In the genomic region with DNA sequence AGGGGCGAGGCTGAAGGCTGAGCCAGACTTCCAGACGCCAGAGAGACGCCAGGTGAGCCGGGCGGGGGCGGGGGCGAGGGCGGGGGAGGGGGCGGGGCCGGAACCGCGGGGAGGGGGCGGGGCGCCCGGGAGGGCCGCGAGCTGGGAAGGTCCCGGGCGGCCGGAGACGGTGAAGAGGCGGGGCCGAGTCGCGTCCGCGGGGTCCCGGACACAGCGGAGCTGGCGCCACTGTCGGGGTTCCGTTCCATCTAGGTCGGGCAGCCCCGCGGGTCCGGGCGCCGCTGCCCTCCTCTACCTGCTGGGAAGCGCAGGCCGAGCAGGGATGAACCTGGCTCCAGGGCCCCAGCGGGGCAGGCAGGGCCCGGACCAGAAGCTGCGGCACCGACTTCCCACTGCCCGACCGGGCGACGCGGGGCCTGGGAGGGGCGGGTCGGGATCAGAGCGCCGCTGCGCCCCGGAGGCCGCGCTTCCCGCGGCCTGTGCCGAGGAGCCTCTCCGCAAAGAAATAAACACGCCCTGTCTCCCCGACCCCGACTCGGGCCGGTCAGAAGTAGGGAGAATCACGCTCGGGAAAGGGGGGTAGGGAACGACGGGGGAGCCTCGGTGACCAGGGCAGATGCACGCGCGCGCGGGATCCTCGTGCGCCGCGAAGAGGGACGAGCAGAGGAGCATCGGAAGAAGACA, we compare ENCODE assay signal across 1 cellular context.
TF ChIP-seq lines count a peak whose summit lies in the region.

No MANE protein-coding gene starts in this region.

TF ChIP-seq in HEK293, 187 proteins besides CTCF, POLR2A, EP300 and RAD21 (continued from another document and continues in another):
- TF ChIP-seq ZNF449 (tag by site-specific recombination; IDR thresholded peaks at IDR 0.05) (no peak), KLF7 (tag by site-specific recombination; IDR thresholded peaks at IDR 0.05; ENCODE audit: borderline replicate concordance) (no peak), GLIS2 (tag by site-specific recombination; IDR thresholded peaks at IDR 0.05) (peak; percentile 61), ZNF394 (tag by site-specific recombination; IDR thresholded peaks at IDR 0.05; ENCODE audit: borderline replicate concordance) (no peak), MEIS1 (CRISPR knock-in tag; IDR thresholded peaks at IDR 0.05; ENCODE audit: borderline replicate concordance) (no peak), ZFP69B (tag by site-specific recombination; IDR thresholded peaks at IDR 0.05) (no peak), YY2 (tag by site-specific recombination; IDR thresholded peaks at IDR 0.05) (no peak), ZNF707 (tag by site-specific recombination; IDR thresholded peaks at IDR 0.05) (no peak), ZNF514 (tag by site-specific recombination; IDR thresholded peaks at IDR 0.05) (no peak), ZNF416 (tag by site-specific recombination; IDR thresholded peaks at IDR 0.05) (no peak), ATF2 (tag by site-specific recombination; IDR thresholded peaks at IDR 0.05; ENCODE audit: low read depth) (no peak), SETDB1 (IDR thresholded peaks at IDR 0.05; ENCODE audit: insufficient read length, low read length) (no peak), ZNF600 (tag by site-specific recombination; IDR thresholded peaks at IDR 0.05) (peak; percentile 61; the same call in 1 of the 2 replicates), ZBTB11 (tag by site-specific recombination; conservative IDR thresholded peaks at IDR 0.05; ENCODE audit: low read depth) (peak; percentile 6; the same call in 1 of the 2 replicates), SALL2 (tag by site-specific recombination; IDR thresholded peaks at IDR 0.05; ENCODE audit: borderline replicate concordance) (no peak), ZNF133 (tag by site-specific recombination; IDR thresholded peaks at IDR 0.05) (no peak), ZNF155 (tag by site-specific recombination; IDR thresholded peaks at IDR 0.05) (no peak), SP3 (tag by site-specific recombination; IDR thresholded peaks at IDR 0.05) (0 out of 2 replicates have a peak, but pooled peaks have one; percentile 45), ZSCAN18 (tag by site-specific recombination; IDR thresholded peaks at IDR 0.05) (no peak), PRDM2 (tag by site-specific recombination; IDR thresholded peaks at IDR 0.05; ENCODE audit: borderline replicate concordance) (no peak), ZBTB8A (tag by site-specific recombination; IDR thresholded peaks at IDR 0.05) (no peak), TRIM28 (IDR thresholded peaks at IDR 0.05; ENCODE audit: borderline replicate concordance, low read length) (no peak), OVOL3 (tag by site-specific recombination; IDR thresholded peaks at IDR 0.05) (no peak), ZNF747 (tag by site-specific recombination; IDR thresholded peaks at IDR 0.05) (no peak), ZNF16 (tag by site-specific recombination; IDR thresholded peaks at IDR 0.05; ENCODE audit: low read depth) (no peak), ZNF830 (tag by site-specific recombination; IDR thresholded peaks at IDR 0.05; ENCODE audit: low read depth) (no peak), ZNF140 (tag by site-specific recombination; IDR thresholded peaks at IDR 0.05) (no peak), GLI2 (tag by site-specific recombination; IDR thresholded peaks at IDR 0.05; ENCODE audit: borderline replicate concordance, low read depth) (no peak), FEZF1 (tag by site-specific recombination; IDR thresholded peaks at IDR 0.05) (no peak), BCL6B (tag by site-specific recombination; IDR thresholded peaks at IDR 0.05) (no peak), KLF9 (tag by site-specific recombination; IDR thresholded peaks at IDR 0.05; ENCODE audit: low read depth) (no peak), ZNF692 (tag by site-specific recombination; IDR thresholded peaks at IDR 0.05) (no peak), GLI4 (tag by site-specific recombination; IDR thresholded peaks at IDR 0.05) (no peak)
- TF ChIP-seq, protein P1, sequence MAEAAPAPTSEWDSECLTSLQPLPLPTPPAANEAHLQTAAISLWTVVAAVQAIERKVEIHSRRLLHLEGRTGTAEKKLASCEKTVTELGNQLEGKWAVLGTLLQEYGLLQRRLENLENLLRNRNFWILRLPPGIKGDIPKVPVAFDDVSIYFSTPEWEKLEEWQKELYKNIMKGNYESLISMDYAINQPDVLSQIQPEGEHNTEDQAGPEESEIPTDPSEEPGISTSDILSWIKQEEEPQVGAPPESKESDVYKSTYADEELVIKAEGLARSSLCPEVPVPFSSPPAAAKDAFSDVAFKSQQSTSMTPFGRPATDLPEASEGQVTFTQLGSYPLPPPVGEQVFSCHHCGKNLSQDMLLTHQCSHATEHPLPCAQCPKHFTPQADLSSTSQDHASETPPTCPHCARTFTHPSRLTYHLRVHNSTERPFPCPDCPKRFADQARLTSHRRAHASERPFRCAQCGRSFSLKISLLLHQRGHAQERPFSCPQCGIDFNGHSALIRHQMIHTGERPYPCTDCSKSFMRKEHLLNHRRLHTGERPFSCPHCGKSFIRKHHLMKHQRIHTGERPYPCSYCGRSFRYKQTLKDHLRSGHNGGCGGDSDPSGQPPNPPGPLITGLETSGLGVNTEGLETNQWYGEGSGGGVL (tag by site-specific recombination; IDR thresholded peaks at IDR 0.05): no peak
- TF ChIP-seq, protein P2, sequence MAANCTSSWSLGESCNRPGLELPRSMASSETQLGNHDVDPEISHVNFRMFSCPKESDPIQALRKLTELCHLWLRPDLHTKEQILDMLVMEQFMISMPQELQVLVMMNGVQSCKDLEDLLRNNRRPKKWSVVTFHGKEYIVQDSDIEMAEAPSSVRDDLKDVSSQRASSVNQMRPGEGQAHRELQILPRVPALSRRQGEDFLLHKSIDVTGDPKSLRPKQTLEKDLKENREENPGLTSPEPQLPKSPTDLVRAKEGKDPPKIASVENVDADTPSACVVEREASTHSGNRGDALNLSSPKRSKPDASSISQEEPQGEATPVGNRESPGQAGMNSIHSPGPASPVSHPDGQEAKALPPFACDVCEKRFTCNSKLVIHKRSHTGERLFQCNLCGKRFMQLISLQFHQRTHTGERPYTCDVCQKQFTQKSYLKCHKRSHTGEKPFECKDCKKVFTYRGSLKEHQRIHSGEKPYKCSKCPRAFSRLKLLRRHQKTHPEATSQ (tag by site-specific recombination; IDR thresholded peaks at IDR 0.05): no peak
